ENCODE assay signal across 8 cellular contexts in the genomic region with DNA sequence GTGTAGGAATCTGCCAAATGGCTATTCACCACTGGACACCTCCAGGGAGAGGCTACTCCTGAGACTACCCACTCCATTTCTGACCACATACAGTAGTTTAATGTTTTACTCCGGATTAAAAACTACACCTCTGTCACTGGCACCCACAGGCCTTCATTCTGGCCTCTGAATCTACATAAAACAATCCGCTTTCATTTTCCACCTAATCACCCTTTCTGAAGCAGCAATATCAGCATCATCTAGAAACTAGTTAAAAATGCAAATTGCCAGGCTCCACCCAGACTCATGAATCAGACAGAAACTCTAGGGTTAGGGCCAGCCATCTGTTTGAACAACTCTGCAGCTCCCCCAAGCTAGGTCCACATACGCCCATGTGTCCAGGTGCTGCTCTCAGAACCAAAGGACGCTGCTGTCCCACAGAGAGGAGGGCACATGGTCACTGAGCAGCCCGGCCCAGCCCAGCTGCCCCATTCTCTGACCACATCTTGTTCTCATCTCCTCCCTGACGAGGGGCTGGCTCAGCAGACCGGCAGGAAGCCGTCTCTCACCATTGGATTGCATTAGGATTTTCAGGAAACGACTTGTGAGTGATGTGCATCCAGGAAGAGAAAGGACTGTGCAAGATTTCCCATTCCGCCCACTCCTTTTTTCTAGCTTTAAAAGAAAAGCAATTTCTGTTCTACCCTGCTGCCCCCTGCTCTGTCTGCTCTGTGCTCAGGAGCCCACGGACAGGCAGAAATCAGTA. TPM values are rescaled to one million over a fixed set of nuclear protein-coding genes. Genes with fewer than 3 reads are reported as not detected.
A peak's percentile ranks its signal among the peaks of the same experiment; 100 is the strongest.
DNase-seq lines count a peak whose midpoint lies in the region; ATAC-seq and TF ChIP-seq lines count a peak whose summit lies in the region.

No MANE protein-coding gene starts in this region.

- TF ChIP-seq CTCF in GM12865 (IDR thresholded peaks at IDR 0.05; ENCODE audit: insufficient read depth, low read depth, low read length, missing control alignments) (no peak), OCI-LY3 (IDR thresholded peaks at IDR 0.05; ENCODE audit: low read depth, low read length) (0 out of 2 replicates have a peak, but pooled peaks have one; percentile 5)

- H3K4me3 Mint-ChIP-seq in activated naive CD8-positive, alpha-beta T cell treated with anti-CD3 and anti-CD28 coated beads, Interleukin-2, amount 50 U/mL, for 24 hours, result peak overlapping the region; percentile 46
- peak overlapping the region; percentile 58 for H3K4me3 Mint-ChIP-seq in stimulated activated memory B cell treated with anti-CD40 and anti-IgM and Interleukin-4, amounts not matched to agents 10 μg/mL and 1 μg/mL and 100 μg/mL, for 72 hours

- H3K9me2 ChIP-seq in GM23248 (ENCODE audit: insufficient read depth), result no peaks in the 10 kb centered on the region

- H3K79me2 ChIP-seq in GM23248 (ENCODE audit: insufficient read depth) (peaks cover 89% of the 10 kb centered on the region), OCI-LY3 (ENCODE audit: low read length) (peaks cover 83% of the 10 kb centered on the region)

- H3K9me3 ChIP-seq in GM23248 (ENCODE audit: low read depth) (no peaks in the 10 kb centered on the region), OCI-LY3 (ENCODE audit: insufficient read depth, low read length) (no peaks in the 10 kb centered on the region)

- peak; percentile 93 for DNase-seq in GM12865 (ENCODE audit: low read depth)
- DNase-seq in GM23248, result peak; percentile 84
- DNase-seq in activated naive CD8-positive, alpha-beta T cell treated with anti-CD3 and anti-CD28 coated beads, Interleukin-2, amount 50 U/mL, for 24 hours, result peak; percentile 27
- no peak for DNase-seq in left lobe of liver (ENCODE audit: low spot score)
- no peak for DNase-seq in NCI-H82 (lab: John Stamatoyannopoulos, UW)
- DNase-seq in SIG-M5 treated with dmso at 0.1 percent for 504 hours (lab: John Stamatoyannopoulos, UW; ENCODE audit: unreplicated experiment), result no peak

- H3K4me3 ChIP-seq in GM12865 (ENCODE audit: low read depth, low read length) (peak overlapping the region; percentile 52), GM23248 (peak overlapping the region; percentile 55), OCI-LY3 (ENCODE audit: low read length) (peak overlapping the region; percentile 76)

- peak overlapping the region; percentile 80 for H3K27ac Mint-ChIP-seq in activated naive CD8-positive, alpha-beta T cell treated with anti-CD3 and anti-CD28 coated beads, Interleukin-2, amount 50 U/mL, for 24 hours
- peak overlapping the region; percentile 84 for H3K27ac Mint-ChIP-seq in stimulated activated memory B cell treated with anti-CD40 and anti-IgM and Interleukin-4, amounts not matched to agents 10 μg/mL and 1 μg/mL and 100 μg/mL, for 72 hours

- H3K36me3 Mint-ChIP-seq in activated naive CD8-positive, alpha-beta T cell treated with anti-CD3 and anti-CD28 coated beads, Interleukin-2, amount 50 U/mL, for 24 hours (ENCODE audit: low read depth), result peaks cover 3% of the 10 kb centered on the region
- H3K36me3 Mint-ChIP-seq in stimulated activated memory B cell treated with anti-CD40 and anti-IgM and Interleukin-4, amounts not matched to agents 10 μg/mL and 1 μg/mL and 100 μg/mL, for 72 hours, result peaks cover 7% of the 10 kb centered on the region

- peak; percentile 91 for ATAC-seq in activated naive CD8-positive, alpha-beta T cell treated with anti-CD3 and anti-CD28 coated beads, Interleukin-2, amount 50 U/mL, for 24 hours
- ATAC-seq in left lobe of liver, result peak; percentile 60
- peak; percentile 97 for ATAC-seq in stimulated activated memory B cell treated with anti-CD40 and anti-IgM and Interleukin-4, amounts not matched to agents 10 μg/mL and 1 μg/mL and 100 μg/mL, for 72 hours

- H3K4me1 Mint-ChIP-seq in activated naive CD8-positive, alpha-beta T cell treated with anti-CD3 and anti-CD28 coated beads, Interleukin-2, amount 50 U/mL, for 24 hours, result peaks cover 63% of the 10 kb centered on the region
- H3K4me1 Mint-ChIP-seq in stimulated activated memory B cell treated with anti-CD40 and anti-IgM and Interleukin-4, amounts not matched to agents 10 μg/mL and 1 μg/mL and 100 μg/mL, for 72 hours, result peaks cover 69% of the 10 kb centered on the region

- H3K9ac ChIP-seq in GM23248 (peak overlapping the region; percentile 69), OCI-LY3 (ENCODE audit: low read length) (peak overlapping the region; percentile 69)

- peaks cover 25% of the 10 kb centered on the region for H3F3A ChIP-seq in GM23248 (ENCODE audit: insufficient read depth)

- H4K20me1 ChIP-seq in GM23248 (ENCODE audit: insufficient read depth) (no peaks in the 10 kb centered on the region), OCI-LY3 (ENCODE audit: insufficient read depth, low read length) (peaks cover 26% of the 10 kb centered on the region)

- no peaks in the 10 kb centered on the region for H3K9me3 Mint-ChIP-seq in activated naive CD8-positive, alpha-beta T cell treated with anti-CD3 and anti-CD28 coated beads, Interleukin-2, amount 50 U/mL, for 24 hours
- H3K9me3 Mint-ChIP-seq in stimulated activated memory B cell treated with anti-CD40 and anti-IgM and Interleukin-4, amounts not matched to agents 10 μg/mL and 1 μg/mL and 100 μg/mL, for 72 hours, result no peaks in the 10 kb centered on the region

- no peaks in the 10 kb centered on the region for H3K27me3 ChIP-seq in GM23248 (replicated peaks; ENCODE audit: insufficient read depth)
- H3K27me3 ChIP-seq in OCI-LY3 (ENCODE audit: low read depth, low read length), result no peaks in the 10 kb centered on the region

- H3K4me1 ChIP-seq in GM23248 (ENCODE audit: insufficient read depth) (peaks cover 29% of the 10 kb centered on the region), OCI-LY3 (ENCODE audit: low read length) (peaks cover 69% of the 10 kb centered on the region)

- H3K27ac ChIP-seq in GM23248 (peak overlapping the region; percentile 77), OCI-LY3 (ENCODE audit: low read length) (peak overlapping the region; percentile 94)

- in situ Hi-C loops in GM23248 (cut with MboI), result no loop called here

- H2AFZ ChIP-seq in GM23248 (peak overlapping the region; percentile 69), OCI-LY3 (ENCODE audit: low read depth, low read length) (no peak overlapping the region)

- peak overlapping the region; percentile 82 for H3K4me2 ChIP-seq in GM23248 (ENCODE audit: unreplicated experiment)
- peak overlapping the region; percentile 99 for H3K4me2 ChIP-seq in OCI-LY3 (ENCODE audit: low read length)

- 20% methylated on average over 11 of the region's 11 CpGs for WGBS in GM23248 (ENCODE audit: low coverage in 1 of 2, low lambda C conversion rate in 2 of 2, missing lambda C conversion rate in 2 of 2), 2 experiments

- no peaks in the 10 kb centered on the region for H3K27me3 Mint-ChIP-seq in activated naive CD8-positive, alpha-beta T cell treated with anti-CD3 and anti-CD28 coated beads, Interleukin-2, amount 50 U/mL, for 24 hours
- no peaks in the 10 kb centered on the region for H3K27me3 Mint-ChIP-seq in stimulated activated memory B cell treated with anti-CD40 and anti-IgM and Interleukin-4, amounts not matched to agents 10 μg/mL and 1 μg/mL and 100 μg/mL, for 72 hours

- H3K36me3 ChIP-seq in GM23248 (ENCODE audit: low read depth) (0 out of 2 replicates have a peak, but pooled peaks cover 5% of the 10 kb centered on the region), OCI-LY3 (replicated peaks; ENCODE audit: low read depth, low read length) (peaks cover 19% of the 10 kb centered on the region)

RNA-seq across cellular contexts. Expression of a gene that starts 34.7 kb away (rescaled TPM):
- 20.5 and 21.1 TPM in 2 replicates for total RNA-seq in GM23248 (2014; rRNA removed; shearing (Covaris generic))
- 18.1 and 18.8 TPM in 2 replicates for polyA plus RNA-seq in GM23248 (2016; fragmentation: Nextera tagmentation; extraction: Ambion mirVana)
- total RNA-seq in left lobe of liver, result 2.9 TPM

Comparison
In these comparisons a context has a peak if more than half of its experiments do, and no peak if none do; other contexts are left out.
1. DNase-seq: peak in GM12865 (single experiment), GM23248 (single experiment) and activated naive CD8-positive, alpha-beta T cell treated with anti-CD3 and anti-CD28 coated beads, Interleukin-2, amount 50 U/mL, for 24 hours (single experiment); none in left lobe of liver (single experiment), NCI-H82 (single experiment) and SIG-M5 treated with dmso at 0.1 percent for 504 hours (single experiment).
2. Peak in every context shown above with its lines, with median percentiles within 50 percentile points of each other: H3K4me3 ChIP-seq and ATAC-seq.